In genomic region chr10:66572700-66573099, GRCh38 we compare ENCODE assay signal across 25 cellular contexts.
"Had no signal": no experiment of that assay in that cellular context is flagged by ENCODE, and none has a peak within 500 bp of the region (broad histone marks: within the 10 kb centered on the region; RNA-seq: fewer than 3 reads in every experiment).

No MANE protein-coding gene starts in this region.

- H3K4me1 ChIP-seq: Peyer's patch had no signal

- H3K27me3 Mint-ChIP-seq: activated CD4-positive, alpha-beta memory T cell treated with anti-CD3 and anti-CD28 coated beads, Interleukin-2, amount 10 ng/mL, durations not matched to agents 7 days and 5 days; activated CD4-positive, alpha-beta T cell treated with anti-CD3 and anti-CD28 coated beads, Interleukin-2, amount 10 ng/mL, durations not matched to agents 7 days and 5 days; activated naive CD4-positive, alpha-beta T cell treated with anti-CD3 and anti-CD28 coated beads, Interleukin-2, amount 10 ng/mL, durations not matched to agents 7 days and 5 days; activated naive CD8-positive, alpha-beta T cell treated with anti-CD3 and anti-CD28 coated beads for 36 hours; T-helper 17 cell had no signal

- H3K4me3 Mint-ChIP-seq: activated CD4-positive, alpha-beta memory T cell treated with anti-CD3 and anti-CD28 coated beads, Interleukin-2, amount 10 ng/mL, durations not matched to agents 7 days and 5 days; activated CD4-positive, alpha-beta T cell treated with anti-CD3 and anti-CD28 coated beads, Interleukin-2, amount 10 ng/mL, durations not matched to agents 7 days and 5 days; activated naive CD4-positive, alpha-beta T cell treated with anti-CD3 and anti-CD28 coated beads, Interleukin-2, amount 10 ng/mL, durations not matched to agents 7 days and 5 days; activated naive CD8-positive, alpha-beta T cell treated with anti-CD3 and anti-CD28 coated beads for 36 hours; activated T-cell treated with anti-CD3 and anti-CD28 coated beads, Interleukin-2, amount 50 U/mL, for 72 hours; T-helper 17 cell; WTC11 had no signal

- DNase-seq: activated CD4-positive, alpha-beta memory T cell treated with anti-CD3 and anti-CD28 coated beads, Interleukin-2, amount 10 ng/mL, durations not matched to agents 7 days and 5 days; activated CD4-positive, alpha-beta T cell treated with anti-CD3 and anti-CD28 coated beads for 1 hour; activated CD4-positive, alpha-beta T cell treated with anti-CD3 and anti-CD28 coated beads, Interleukin-2, amount 10 ng/mL, durations not matched to agents 7 days and 5 days; activated gamma-delta T cell treated with Interleukin-2 at 50 U/mL for 16 hours; activated naive CD4-positive, alpha-beta T cell treated with anti-CD3 and anti-CD28 coated beads, Interleukin-2, amount 10 ng/mL, durations not matched to agents 7 days and 5 days; activated naive CD8-positive, alpha-beta T cell treated with anti-CD3 and anti-CD28 coated beads for 36 hours; activated T-cell treated with anti-CD3 and anti-CD28 coated beads for 4 hours; activated T-cell treated with anti-CD3 and anti-CD28 coated beads, Interleukin-2, amount 50 U/mL, for 72 hours; brain microvascular endothelial cell; Karpas-422; NCI-H146; NCI-H187 treated with DMSO at 0.1 percent for 48 hours; NCI-H2081 treated with DMSO at 0.1 percent for 48 hours; NCI-H446 treated with DMSO at 0.1 percent for 48 hours; NCI-H524 treated with DMSO at 0.1 percent for 48 hours; NCI-H82; OCI-M1; Peyer's patch; Right ventricle myocardium superior; T-helper 17 cell; T-helper 9 cell had no signal

- ATAC-seq: activated T-cell treated with anti-CD3 and anti-CD28 coated beads, Interleukin-2, amount 50 U/mL, for 72 hours; T-helper 17 cell; WTC11 had no signal

- H3K27me3 ChIP-seq: brain microvascular endothelial cell, cardiac muscle cell, Peyer's patch had no signal

- H3K36me3 Mint-ChIP-seq: activated naive CD4-positive, alpha-beta T cell treated with anti-CD3 and anti-CD28 coated beads, Interleukin-2, amount 10 ng/mL, durations not matched to agents 7 days and 5 days; activated naive CD8-positive, alpha-beta T cell treated with anti-CD3 and anti-CD28 coated beads for 36 hours; WTC11 had no signal

- H3K4me3 ChIP-seq: cardiac muscle cell, Peyer's patch had no signal

- H3K9me3 ChIP-seq: Peyer's patch had no signal

- H3K4me1 Mint-ChIP-seq: activated CD4-positive, alpha-beta memory T cell treated with anti-CD3 and anti-CD28 coated beads, Interleukin-2, amount 10 ng/mL, durations not matched to agents 7 days and 5 days; activated CD4-positive, alpha-beta T cell treated with anti-CD3 and anti-CD28 coated beads, Interleukin-2, amount 10 ng/mL, durations not matched to agents 7 days and 5 days; activated naive CD4-positive, alpha-beta T cell treated with anti-CD3 and anti-CD28 coated beads, Interleukin-2, amount 10 ng/mL, durations not matched to agents 7 days and 5 days; activated naive CD8-positive, alpha-beta T cell treated with anti-CD3 and anti-CD28 coated beads for 36 hours; T-helper 17 cell had no signal

- H3K36me3 ChIP-seq: brain microvascular endothelial cell, cardiac muscle cell, Peyer's patch had no signal

- H3K9me3 Mint-ChIP-seq: activated CD4-positive, alpha-beta memory T cell treated with anti-CD3 and anti-CD28 coated beads, Interleukin-2, amount 10 ng/mL, durations not matched to agents 7 days and 5 days; activated CD4-positive, alpha-beta T cell treated with anti-CD3 and anti-CD28 coated beads, Interleukin-2, amount 10 ng/mL, durations not matched to agents 7 days and 5 days had no signal

- H3K27ac Mint-ChIP-seq: activated CD4-positive, alpha-beta memory T cell treated with anti-CD3 and anti-CD28 coated beads, Interleukin-2, amount 10 ng/mL, durations not matched to agents 7 days and 5 days; activated CD4-positive, alpha-beta T cell treated with anti-CD3 and anti-CD28 coated beads, Interleukin-2, amount 10 ng/mL, durations not matched to agents 7 days and 5 days; activated naive CD4-positive, alpha-beta T cell treated with anti-CD3 and anti-CD28 coated beads, Interleukin-2, amount 10 ng/mL, durations not matched to agents 7 days and 5 days; activated naive CD8-positive, alpha-beta T cell treated with anti-CD3 and anti-CD28 coated beads for 36 hours; activated T-cell treated with anti-CD3 and anti-CD28 coated beads, Interleukin-2, amount 50 U/mL, for 72 hours; activated T-helper 2 cell treated with anti-CD3 and anti-CD28 coated beads, Interferon-gamma antibody, Interleukin-2, Interleukin-4, amounts not matched to agents 10 μg/mL and 5 μg/mL and 100 μg/mL, durations not matched to agents 14 hours and 24 hours and 36 hours; T-helper 17 cell; WTC11 had no signal

- H3K27ac ChIP-seq: brain microvascular endothelial cell, cardiac muscle cell, Peyer's patch, RWPE1 had no signal
